Comparison of ENCODE assay signal across 1 cellular context in genomic region chr1:108502138-108502537, GRCh38.
TF ChIP-seq lines count a peak whose summit lies in the region.

No MANE protein-coding gene starts in this region.

TF ChIP-seq in IMR-90, 13 proteins besides CTCF, POLR2A, EP300 and RAD21 (continued from another document):
- TF ChIP-seq USF2 (IDR thresholded peaks at IDR 0.05; ENCODE audit: low read depth, low read length) = no peak
